ENCODE assay signal across 21 cellular contexts in genomic region chr10:101080933-101081546, GRCh38. TPM values are rescaled to one million over a fixed set of nuclear protein-coding genes. Genes with fewer than 3 reads are reported as not detected.
A peak's percentile ranks its signal among the peaks of the same experiment; 100 is the strongest.
DNase-seq lines count a peak whose midpoint lies in the region; ATAC-seq and TF ChIP-seq lines count a peak whose summit lies in the region.
"Had no signal": no experiment of that assay in that cellular context is flagged by ENCODE, and none has a peak within 500 bp of the region (broad histone marks: within the 10 kb centered on the region; RNA-seq: fewer than 3 reads in every experiment).

No MANE protein-coding gene starts in this region.

- H3K4me3 ChIP-seq in SJCRH30 = no peak overlapping the region
- H3K4me3 ChIP-seq in fibroblast of pulmonary artery (replicated peaks; ENCODE audit: low read depth, low read length) = no peak overlapping the region
- H3K4me3 ChIP-seq: HAP-1 had no signal

- POLR2A ChIA-PET in activated CD8-positive, alpha-beta T cell treated with anti-CD3 and anti-CD28 coated beads for 36 hours (lab: Charles Lee) = no interaction called here
- POLR2A ChIA-PET in activated CD8-positive, alpha-beta T cell treated with anti-CD3 and anti-CD28 coated beads, Interleukin-2, amount 10 ng/mL, durations not matched to agents 7 days and 5 days (lab: Charles Lee) = no interaction called here

- peaks cover 7% of the 10 kb centered on the region for H3K27me3 ChIP-seq in SJCRH30

- H3K27ac ChIP-seq in SJCRH30 = no peak overlapping the region
- H3K27ac ChIP-seq: parathyroid adenoma had no signal

- peak; percentile 22 for DNase-seq in activated CD8-positive, alpha-beta T cell treated with anti-CD3 and anti-CD28 coated beads for 36 hours
- no peak for DNase-seq in activated CD8-positive, alpha-beta T cell treated with anti-CD3 and anti-CD28 coated beads, Interleukin-2, amount 10 ng/mL, durations not matched to agents 7 days and 5 days
- DNase-seq in SJCRH30 (peak; percentile 62 to 77), fibroblast of pulmonary artery (ENCODE audit: low read depth) (peak; percentile 40), progenitor cell of endocrine pancreas (ENCODE audit: low spot score, unreplicated experiment) (peak; percentile 47), NCI-H446 treated with DMSO at 0.1 percent for 48 hours (lab: John Stamatoyannopoulos, UW) (no peak)
- DNase-seq in effector CD4-positive, alpha-beta T cell = no peak
- DNase-seq: activated CD4-positive, CD25-positive, alpha-beta regulatory T cell; activated T-cell treated with anti-CD3 and anti-CD28 coated beads for 4 hours; amygdala; DMS153; effector memory CD4-positive, alpha-beta T cell; hypothalamus; KG1; NCI-H1930 had no signal

- H3K4me3 Mint-ChIP-seq in activated CD8-positive, alpha-beta T cell treated with anti-CD3 and anti-CD28 coated beads for 36 hours = no peak overlapping the region
- no peak overlapping the region for H3K4me3 Mint-ChIP-seq in activated CD8-positive, alpha-beta T cell treated with anti-CD3 and anti-CD28 coated beads, Interleukin-2, amount 10 ng/mL, durations not matched to agents 7 days and 5 days
- no peak overlapping the region for H3K4me3 Mint-ChIP-seq in progenitor cell of endocrine pancreas (ENCODE audit: low read depth)

- TF ChIP-seq CTCF in activated CD8-positive, alpha-beta T cell treated with anti-CD3 and anti-CD28 coated beads for 36 hours (IDR thresholded peaks at IDR 0.05) = no peak
- TF ChIP-seq CTCF in fibroblast of pulmonary artery (IDR thresholded peaks at IDR 0.05; ENCODE audit: low read length, missing control alignments) (no peak), progenitor cell of endocrine pancreas (IDR thresholded peaks at IDR 0.05; ENCODE audit: unreplicated experiment) (no peak)

- H3K36me3 ChIP-seq in SJCRH30 = no peaks in the 10 kb centered on the region
- H3K36me3 ChIP-seq: HAP-1 had no signal

- H3K4me1 Mint-ChIP-seq in activated CD8-positive, alpha-beta T cell treated with anti-CD3 and anti-CD28 coated beads for 36 hours (ENCODE audit: low read depth) = no peaks in the 10 kb centered on the region
- H3K4me1 Mint-ChIP-seq in activated CD8-positive, alpha-beta T cell treated with anti-CD3 and anti-CD28 coated beads, Interleukin-2, amount 10 ng/mL, durations not matched to agents 7 days and 5 days (ENCODE audit: low read depth) = no peaks in the 10 kb centered on the region
- peaks cover 5% of the 10 kb centered on the region for H3K4me1 Mint-ChIP-seq in progenitor cell of endocrine pancreas (ENCODE audit: low read depth)

- intact Hi-C loops in activated CD8-positive, alpha-beta T cell treated with anti-CD3 and anti-CD28 coated beads for 36 hours (cut with micrococcal nuclease) = no loop called here

- H3K27ac Mint-ChIP-seq in activated CD8-positive, alpha-beta T cell treated with anti-CD3 and anti-CD28 coated beads for 36 hours = no peak overlapping the region
- no peak overlapping the region for H3K27ac Mint-ChIP-seq in activated CD8-positive, alpha-beta T cell treated with anti-CD3 and anti-CD28 coated beads, Interleukin-2, amount 10 ng/mL, durations not matched to agents 7 days and 5 days
- no peak overlapping the region for H3K27ac Mint-ChIP-seq in progenitor cell of endocrine pancreas

- H3K27me3 Mint-ChIP-seq in activated CD8-positive, alpha-beta T cell treated with anti-CD3 and anti-CD28 coated beads for 36 hours = peaks cover 40% of the 10 kb centered on the region
- H3K27me3 Mint-ChIP-seq in activated CD8-positive, alpha-beta T cell treated with anti-CD3 and anti-CD28 coated beads, Interleukin-2, amount 10 ng/mL, durations not matched to agents 7 days and 5 days (ENCODE audit: low read depth) = peaks cover 32% of the 10 kb centered on the region
- H3K27me3 Mint-ChIP-seq in progenitor cell of endocrine pancreas = peaks cover 78% of the 10 kb centered on the region

- H3K9me3 ChIP-seq in SJCRH30 (replicated peaks) = no peaks in the 10 kb centered on the region
- H3K9me3 ChIP-seq: HAP-1 had no signal

- no peaks in the 10 kb centered on the region for H3K36me3 Mint-ChIP-seq in activated CD8-positive, alpha-beta T cell treated with anti-CD3 and anti-CD28 coated beads for 36 hours (ENCODE audit: low read depth)
- no peaks in the 10 kb centered on the region for H3K36me3 Mint-ChIP-seq in activated CD8-positive, alpha-beta T cell treated with anti-CD3 and anti-CD28 coated beads, Interleukin-2, amount 10 ng/mL, durations not matched to agents 7 days and 5 days (ENCODE audit: low read depth)
- H3K36me3 Mint-ChIP-seq in progenitor cell of endocrine pancreas (ENCODE audit: insufficient read depth) = no peaks in the 10 kb centered on the region

- H3K9me3 Mint-ChIP-seq in activated CD8-positive, alpha-beta T cell treated with anti-CD3 and anti-CD28 coated beads for 36 hours = no peaks in the 10 kb centered on the region
- H3K9me3 Mint-ChIP-seq in activated CD8-positive, alpha-beta T cell treated with anti-CD3 and anti-CD28 coated beads, Interleukin-2, amount 10 ng/mL, durations not matched to agents 7 days and 5 days (ENCODE audit: insufficient read depth) = no peaks in the 10 kb centered on the region
- no peaks in the 10 kb centered on the region for H3K9me3 Mint-ChIP-seq in progenitor cell of endocrine pancreas (ENCODE audit: low read depth)

- H3K4me1 ChIP-seq in SJCRH30 = peaks cover 4% of the 10 kb centered on the region; the same call in 1 of the 2 replicates
- H3K4me1 ChIP-seq: HAP-1, parathyroid adenoma had no signal

- CTCF ChIA-PET in activated CD8-positive, alpha-beta T cell treated with anti-CD3 and anti-CD28 coated beads for 36 hours (lab: Charles Lee) = interaction anchor here (1.1 kb wide), 1 partner anchor 31 kb away, joined by 3 read pairs; no protein-coding TSS in a partner anchor
- CTCF ChIA-PET in activated CD8-positive, alpha-beta T cell treated with anti-CD3 and anti-CD28 coated beads, Interleukin-2, amount 10 ng/mL, durations not matched to agents 7 days and 5 days (lab: Charles Lee) = interaction anchor here (1.0 to 1.3 kb wide), 3 partner anchors 12 to 21 kb away, joined by 3 to 4 read pairs (median 3); no protein-coding TSS in a partner anchor

- ATAC-seq in activated CD8-positive, alpha-beta T cell treated with anti-CD3 and anti-CD28 coated beads for 36 hours = no peak
- ATAC-seq in activated CD8-positive, alpha-beta T cell treated with anti-CD3 and anti-CD28 coated beads, Interleukin-2, amount 10 ng/mL, durations not matched to agents 7 days and 5 days = no peak
- no peak for ATAC-seq in HG02973 (IDR thresholded peaks at IDR 0.05; ENCODE audit: unreplicated experiment)

RNA-seq across cellular contexts. Expression of gene KAZALD1, which starts 19.3 kb away (rescaled TPM):
- total RNA-seq in activated CD8-positive, alpha-beta T cell treated with anti-CD3 and anti-CD28 coated beads for 36 hours = under 1 TPM; 0.72 to 0.90 TPM
- under 1 TPM in 1 of 2 experiments, not detected in 1; 0.18 TPM for total RNA-seq in activated CD8-positive, alpha-beta T cell treated with anti-CD3 and anti-CD28 coated beads, Interleukin-2, amount 10 ng/mL, durations not matched to agents 7 days and 5 days
- 55.7 and 58.1 TPM in 2 replicates for total RNA-seq in SJCRH30 (2014; rRNA removed; shearing (Covaris generic))
- 1.3 and 2.0 TPM in 2 replicates for total RNA-seq in progenitor cell of endocrine pancreas

RNA-seq across cellular contexts. Expression of gene SFXN3, which starts 50.0 kb away (rescaled TPM):
- 10 to 100 TPM; 28.8 to 29.6 TPM for total RNA-seq in activated CD8-positive, alpha-beta T cell treated with anti-CD3 and anti-CD28 coated beads for 36 hours
- total RNA-seq in activated CD8-positive, alpha-beta T cell treated with anti-CD3 and anti-CD28 coated beads, Interleukin-2, amount 10 ng/mL, durations not matched to agents 7 days and 5 days = 10 to 100 TPM; 24.7 to 24.8 TPM
- total RNA-seq in SJCRH30 (2014; rRNA removed; shearing (Covaris generic)) = 14.3 and 15.3 TPM in 2 replicates
- total RNA-seq in progenitor cell of endocrine pancreas = 4.4 and 6.1 TPM in 2 replicates

RNA-seq across cellular contexts. Expression of gene TLX1, which starts 50.1 kb away (rescaled TPM):
- not detected for total RNA-seq in activated CD8-positive, alpha-beta T cell treated with anti-CD3 and anti-CD28 coated beads for 36 hours
- not detected for total RNA-seq in activated CD8-positive, alpha-beta T cell treated with anti-CD3 and anti-CD28 coated beads, Interleukin-2, amount 10 ng/mL, durations not matched to agents 7 days and 5 days
- not detected in 2 replicates for total RNA-seq in SJCRH30 (2014; rRNA removed; shearing (Covaris generic))
- not detected in 2 replicates for total RNA-seq in progenitor cell of endocrine pancreas
- total RNA-seq: A673, SK-MEL-5, ureter had no signal

RNA-seq across cellular contexts. Expression of gene PDZD7, which starts 50.1 kb away (rescaled TPM):
- total RNA-seq in activated CD8-positive, alpha-beta T cell treated with anti-CD3 and anti-CD28 coated beads for 36 hours = under 1 TPM; 0.25 to 0.65 TPM
- under 1 TPM; 0.47 to 0.50 TPM for total RNA-seq in activated CD8-positive, alpha-beta T cell treated with anti-CD3 and anti-CD28 coated beads, Interleukin-2, amount 10 ng/mL, durations not matched to agents 7 days and 5 days
- 0.25 and 0.89 TPM in 2 replicates for total RNA-seq in SJCRH30 (2014; rRNA removed; shearing (Covaris generic))
- 0.29 and 0.84 TPM in 2 replicates for total RNA-seq in progenitor cell of endocrine pancreas

Comparison
In these comparisons a context has a peak if more than half of its experiments do, and no peak if none do; other contexts are left out.
1. DNase-seq: peak in activated CD8-positive, alpha-beta T cell treated with anti-CD3 and anti-CD28 coated beads for 36 hours (single experiment), SJCRH30 (2 of 2), fibroblast of pulmonary artery (single experiment) and progenitor cell of endocrine pancreas (single experiment); none in activated CD8-positive, alpha-beta T cell treated with anti-CD3 and anti-CD28 coated beads, Interleukin-2, amount 10 ng/mL, durations not matched to agents 7 days and 5 days (single experiment), effector CD4-positive, alpha-beta T cell (single experiment) and NCI-H446 treated with DMSO at 0.1 percent for 48 hours (single experiment).
2. RNA of gene KAZALD1, which starts 19.3 kb away (total RNA-seq): 55.7 to 58.1 TPM in SJCRH30; 1.3 to 2.0 TPM in progenitor cell of endocrine pancreas, 0.72 to 0.90 TPM in activated CD8-positive, alpha-beta T cell treated with anti-CD3 and anti-CD28 coated beads for 36 hours and 0.18 TPM in activated CD8-positive, alpha-beta T cell treated with anti-CD3 and anti-CD28 coated beads, Interleukin-2, amount 10 ng/mL, durations not matched to agents 7 days and 5 days; every median in the first group is over 10 times any median in the second.